ENCODE assay signal across 1 cellular context in genomic region chr1:230753586-230754251, GRCh38.
A peak's percentile ranks its signal among the peaks of the same experiment; 100 is the strongest.
TF ChIP-seq lines count a peak whose summit lies in the region.

No MANE protein-coding gene starts in this region.

TF ChIP-seq in HepG2, 621 proteins besides CTCF, POLR2A, EP300 and RAD21 (continued from another document and continues in another):
- TF ChIP-seq, protein P1, sequence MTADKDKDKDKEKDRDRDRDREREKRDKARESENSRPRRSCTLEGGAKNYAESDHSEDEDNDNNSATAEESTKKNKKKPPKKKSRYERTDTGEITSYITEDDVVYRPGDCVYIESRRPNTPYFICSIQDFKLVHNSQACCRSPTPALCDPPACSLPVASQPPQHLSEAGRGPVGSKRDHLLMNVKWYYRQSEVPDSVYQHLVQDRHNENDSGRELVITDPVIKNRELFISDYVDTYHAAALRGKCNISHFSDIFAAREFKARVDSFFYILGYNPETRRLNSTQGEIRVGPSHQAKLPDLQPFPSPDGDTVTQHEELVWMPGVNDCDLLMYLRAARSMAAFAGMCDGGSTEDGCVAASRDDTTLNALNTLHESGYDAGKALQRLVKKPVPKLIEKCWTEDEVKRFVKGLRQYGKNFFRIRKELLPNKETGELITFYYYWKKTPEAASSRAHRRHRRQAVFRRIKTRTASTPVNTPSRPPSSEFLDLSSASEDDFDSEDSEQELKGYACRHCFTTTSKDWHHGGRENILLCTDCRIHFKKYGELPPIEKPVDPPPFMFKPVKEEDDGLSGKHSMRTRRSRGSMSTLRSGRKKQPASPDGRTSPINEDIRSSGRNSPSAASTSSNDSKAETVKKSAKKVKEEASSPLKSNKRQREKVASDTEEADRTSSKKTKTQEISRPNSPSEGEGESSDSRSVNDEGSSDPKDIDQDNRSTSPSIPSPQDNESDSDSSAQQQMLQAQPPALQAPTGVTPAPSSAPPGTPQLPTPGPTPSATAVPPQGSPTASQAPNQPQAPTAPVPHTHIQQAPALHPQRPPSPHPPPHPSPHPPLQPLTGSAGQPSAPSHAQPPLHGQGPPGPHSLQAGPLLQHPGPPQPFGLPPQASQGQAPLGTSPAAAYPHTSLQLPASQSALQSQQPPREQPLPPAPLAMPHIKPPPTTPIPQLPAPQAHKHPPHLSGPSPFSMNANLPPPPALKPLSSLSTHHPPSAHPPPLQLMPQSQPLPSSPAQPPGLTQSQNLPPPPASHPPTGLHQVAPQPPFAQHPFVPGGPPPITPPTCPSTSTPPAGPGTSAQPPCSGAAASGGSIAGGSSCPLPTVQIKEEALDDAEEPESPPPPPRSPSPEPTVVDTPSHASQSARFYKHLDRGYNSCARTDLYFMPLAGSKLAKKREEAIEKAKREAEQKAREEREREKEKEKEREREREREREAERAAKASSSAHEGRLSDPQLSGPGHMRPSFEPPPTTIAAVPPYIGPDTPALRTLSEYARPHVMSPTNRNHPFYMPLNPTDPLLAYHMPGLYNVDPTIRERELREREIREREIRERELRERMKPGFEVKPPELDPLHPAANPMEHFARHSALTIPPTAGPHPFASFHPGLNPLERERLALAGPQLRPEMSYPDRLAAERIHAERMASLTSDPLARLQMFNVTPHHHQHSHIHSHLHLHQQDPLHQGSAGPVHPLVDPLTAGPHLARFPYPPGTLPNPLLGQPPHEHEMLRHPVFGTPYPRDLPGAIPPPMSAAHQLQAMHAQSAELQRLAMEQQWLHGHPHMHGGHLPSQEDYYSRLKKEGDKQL (CRISPR knock-in tag; IDR thresholded peaks at IDR 0.05; ENCODE audit: low read depth), result no peak
- TF ChIP-seq EED (CRISPR knock-in tag; IDR thresholded peaks at IDR 0.05), result 0 out of 2 replicates have a peak, but pooled peaks have one; percentile 63
- TF ChIP-seq, protein P2, sequence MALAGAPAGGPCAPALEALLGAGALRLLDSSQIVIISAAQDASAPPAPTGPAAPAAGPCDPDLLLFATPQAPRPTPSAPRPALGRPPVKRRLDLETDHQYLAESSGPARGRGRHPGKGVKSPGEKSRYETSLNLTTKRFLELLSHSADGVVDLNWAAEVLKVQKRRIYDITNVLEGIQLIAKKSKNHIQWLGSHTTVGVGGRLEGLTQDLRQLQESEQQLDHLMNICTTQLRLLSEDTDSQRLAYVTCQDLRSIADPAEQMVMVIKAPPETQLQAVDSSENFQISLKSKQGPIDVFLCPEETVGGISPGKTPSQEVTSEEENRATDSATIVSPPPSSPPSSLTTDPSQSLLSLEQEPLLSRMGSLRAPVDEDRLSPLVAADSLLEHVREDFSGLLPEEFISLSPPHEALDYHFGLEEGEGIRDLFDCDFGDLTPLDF (CRISPR knock-in tag; IDR thresholded peaks at IDR 0.05), result no peak
- TF ChIP-seq SP2 (CRISPR knock-in tag; IDR thresholded peaks at IDR 0.05), result no peak
- no peak for TF ChIP-seq ZNF260 (CRISPR knock-in tag; IDR thresholded peaks at IDR 0.05; ENCODE audit: borderline replicate concordance, low read depth)
- no peak for TF ChIP-seq PPARG (CRISPR knock-in tag; conservative IDR thresholded peaks at IDR 0.05)
- no peak for TF ChIP-seq MXD4 (CRISPR knock-in tag; IDR thresholded peaks at IDR 0.05)
- TF ChIP-seq MAFG (CRISPR knock-in tag; IDR thresholded peaks at IDR 0.05), result no peak
- TF ChIP-seq JUNB (CRISPR knock-in tag; IDR thresholded peaks at IDR 0.05; ENCODE audit: borderline replicate concordance), result no peak
- no peak; the same call in 1 of the 2 replicates for TF ChIP-seq PITX1 (CRISPR knock-in tag; IDR thresholded peaks at IDR 0.05)
- TF ChIP-seq EEA1 (CRISPR knock-in tag; IDR thresholded peaks at IDR 0.05; ENCODE audit: borderline replicate concordance), result no peak
- no peak for TF ChIP-seq TEAD2 (CRISPR knock-in tag; IDR thresholded peaks at IDR 0.05)
- no peak for TF ChIP-seq ZNF138 (CRISPR knock-in tag; IDR thresholded peaks at IDR 0.05; ENCODE audit: low read depth)
- TF ChIP-seq KDM3A (CRISPR knock-in tag; IDR thresholded peaks at IDR 0.05; ENCODE audit: low read depth), result no peak
- TF ChIP-seq ARID3A (IDR thresholded peaks at IDR 0.05; ENCODE audit: low read depth, low read length), result no peak
- TF ChIP-seq BCLAF1 (IDR thresholded peaks at IDR 0.05), result no peak
- no peak for TF ChIP-seq ZNF160 (CRISPR knock-in tag; IDR thresholded peaks at IDR 0.05)
- no peak for TF ChIP-seq CBFB (CRISPR knock-in tag; IDR thresholded peaks at IDR 0.05)
- TF ChIP-seq, protein P3, sequence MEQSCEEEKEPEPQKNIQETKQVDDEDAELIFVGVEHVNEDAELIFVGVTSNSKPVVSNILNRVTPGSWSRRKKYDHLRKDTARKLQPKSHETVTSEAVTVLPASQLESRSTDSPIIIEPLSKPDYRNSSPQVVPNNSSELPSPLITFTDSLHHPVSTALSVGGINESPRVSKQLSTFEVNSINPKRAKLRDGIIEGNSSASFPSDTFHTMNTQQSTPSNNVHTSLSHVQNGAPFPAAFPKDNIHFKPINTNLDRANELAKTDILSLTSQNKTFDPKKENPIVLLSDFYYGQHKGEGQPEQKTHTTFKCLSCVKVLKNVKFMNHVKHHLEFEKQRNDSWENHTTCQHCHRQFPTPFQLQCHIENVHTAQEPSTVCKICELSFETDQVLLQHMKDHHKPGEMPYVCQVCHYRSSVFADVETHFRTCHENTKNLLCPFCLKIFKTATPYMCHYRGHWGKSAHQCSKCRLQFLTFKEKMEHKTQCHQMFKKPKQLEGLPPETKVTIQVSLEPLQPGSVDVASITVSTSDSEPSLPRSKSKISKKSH (CRISPR knock-in tag; IDR thresholded peaks at IDR 0.05; ENCODE audit: borderline replicate concordance), result no peak
- TF ChIP-seq HINFP (CRISPR knock-in tag; IDR thresholded peaks at IDR 0.05; ENCODE audit: low read depth), result no peak
- no peak for TF ChIP-seq KAT2B (IDR thresholded peaks at IDR 0.05; ENCODE audit: borderline replicate concordance, low read depth, low read length)
- TF ChIP-seq SOX6 (IDR thresholded peaks at IDR 0.05), result no peak
- TF ChIP-seq SOX6 (CRISPR knock-in tag; IDR thresholded peaks at IDR 0.05), result no peak
- TF ChIP-seq, protein P4, sequence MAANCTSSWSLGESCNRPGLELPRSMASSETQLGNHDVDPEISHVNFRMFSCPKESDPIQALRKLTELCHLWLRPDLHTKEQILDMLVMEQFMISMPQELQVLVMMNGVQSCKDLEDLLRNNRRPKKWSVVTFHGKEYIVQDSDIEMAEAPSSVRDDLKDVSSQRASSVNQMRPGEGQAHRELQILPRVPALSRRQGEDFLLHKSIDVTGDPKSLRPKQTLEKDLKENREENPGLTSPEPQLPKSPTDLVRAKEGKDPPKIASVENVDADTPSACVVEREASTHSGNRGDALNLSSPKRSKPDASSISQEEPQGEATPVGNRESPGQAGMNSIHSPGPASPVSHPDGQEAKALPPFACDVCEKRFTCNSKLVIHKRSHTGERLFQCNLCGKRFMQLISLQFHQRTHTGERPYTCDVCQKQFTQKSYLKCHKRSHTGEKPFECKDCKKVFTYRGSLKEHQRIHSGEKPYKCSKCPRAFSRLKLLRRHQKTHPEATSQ (CRISPR knock-in tag; IDR thresholded peaks at IDR 0.05; ENCODE audit: borderline replicate concordance), result no peak
- TF ChIP-seq MZF1 (CRISPR knock-in tag; IDR thresholded peaks at IDR 0.05; ENCODE audit: borderline replicate concordance), result no peak
- no peak for TF ChIP-seq NR2F1 (CRISPR knock-in tag; IDR thresholded peaks at IDR 0.05)
- TF ChIP-seq HNF4G (IDR thresholded peaks at IDR 0.05; ENCODE audit: borderline replicate concordance, low read depth, low read length), result no peak
- TF ChIP-seq HNF4G (CRISPR knock-in tag; IDR thresholded peaks at IDR 0.05; ENCODE audit: borderline replicate concordance, low read depth), result no peak
- no peak for TF ChIP-seq STAT6 (CRISPR knock-in tag; IDR thresholded peaks at IDR 0.05; ENCODE audit: borderline replicate concordance)
- no peak for TF ChIP-seq ARID4A (CRISPR knock-in tag; IDR thresholded peaks at IDR 0.05; ENCODE audit: borderline replicate concordance)
